1 cellular context compared by ENCODE assay signal in genomic region chr16:1768767-1769401, GRCh38.
TF ChIP-seq lines count a peak whose summit lies in the region.

No MANE protein-coding gene starts in this region.

TF ChIP-seq in HepG2, 621 proteins besides CTCF, POLR2A, EP300 and RAD21:
- TF ChIP-seq ATF3 (CRISPR knock-in tag; IDR thresholded peaks at IDR 0.05) = no peak
- peak; percentile 21 for TF ChIP-seq TAF15 (IDR thresholded peaks at IDR 0.05; ENCODE audit: low read depth, low read length, poor library complexity, severe bottlenecking)
- TF ChIP-seq FOSL2 (CRISPR knock-in tag; IDR thresholded peaks at IDR 0.05) = no peak
- TF ChIP-seq ZNF224 (CRISPR knock-in tag; IDR thresholded peaks at IDR 0.05) = no peak
- TF ChIP-seq AKAP8 (CRISPR knock-in tag; IDR thresholded peaks at IDR 0.05) = 0 out of 2 replicates have a peak, but pooled peaks have one; percentile 7
- no peak for TF ChIP-seq KLF11 (CRISPR knock-in tag; IDR thresholded peaks at IDR 0.05)
- TF ChIP-seq GABPB1 (CRISPR knock-in tag; IDR thresholded peaks at IDR 0.05) = peak; percentile 4; the same call in 1 of the 2 replicates
- 0 out of 2 replicates have a peak, but pooled peaks have one; percentile 11 for TF ChIP-seq ZFP91 (CRISPR knock-in tag; IDR thresholded peaks at IDR 0.05; ENCODE audit: borderline replicate concordance)
